9 cellular contexts compared by ENCODE assay signal in the genomic region with DNA sequence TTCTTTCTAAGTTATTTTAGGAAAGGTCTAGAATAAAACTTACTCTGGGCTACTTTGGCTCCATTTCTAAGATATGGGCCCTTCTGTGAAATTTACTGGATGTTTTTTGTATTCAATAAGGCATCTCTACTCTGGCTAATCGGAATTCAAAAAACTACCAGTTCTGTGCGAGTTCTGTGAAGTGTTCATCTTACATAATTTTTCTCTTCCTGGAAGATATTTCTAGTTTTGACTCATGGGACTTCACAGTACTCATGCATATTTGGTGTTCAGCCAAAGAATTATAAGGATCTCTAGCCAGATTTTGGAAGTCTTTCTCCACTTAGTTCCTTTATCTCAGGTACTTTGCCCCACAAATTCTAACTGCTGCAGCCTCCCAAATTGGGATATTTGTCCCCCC. TPM values are rescaled to one million over a fixed set of nuclear protein-coding genes. Genes with fewer than 3 reads are reported as not detected.
A peak's percentile ranks its signal among the peaks of the same experiment; 100 is the strongest.
DNase-seq lines count a peak whose midpoint lies in the region; ATAC-seq, FAIRE-seq and TF ChIP-seq lines count a peak whose summit lies in the region.
"Had no signal": no experiment of that assay in that cellular context is flagged by ENCODE, and none has a peak within 500 bp of the region (broad histone marks: within the 10 kb centered on the region; RNA-seq: fewer than 3 reads in every experiment).

No MANE protein-coding gene starts in this region.

- 85% methylated on average over 2 of the region's 2 CpGs for WGBS in smooth muscle cell (ENCODE audit: low lambda C conversion rate)

- no peak overlapping the region for H3K4me2 ChIP-seq in smooth muscle cell

- H3K36me3 ChIP-seq in smooth muscle cell (ENCODE audit: low read depth) = no peaks in the 10 kb centered on the region

- H3K27ac Mint-ChIP-seq in effector memory CD8-positive, alpha-beta T cell = peak overlapping the region; percentile 57 to 82

- no peak for TF ChIP-seq CTCF in smooth muscle cell (IDR thresholded peaks at IDR 0.05; ENCODE audit: borderline replicate concordance, insufficient read depth, poor library complexity, severe bottlenecking)

- TF ChIP-seq POLR2A in GM12892 (IDR thresholded peaks at IDR 0.05; ENCODE audit: low read depth, low read length) = no peak

- H3K9me3 ChIP-seq in smooth muscle cell (replicated peaks; ENCODE audit: low read depth) = no peaks in the 10 kb centered on the region

- H2AFZ ChIP-seq in smooth muscle cell (ENCODE audit: low read depth) = peak overlapping the region; percentile 59

- H3K27me3 Mint-ChIP-seq in effector memory CD8-positive, alpha-beta T cell = no peaks in the 10 kb centered on the region

- no peak overlapping the region for H3K4me3 ChIP-seq in smooth muscle cell

- H3K79me2 ChIP-seq in smooth muscle cell (ENCODE audit: low read depth) = no peaks in the 10 kb centered on the region

- H3K27me3 ChIP-seq in smooth muscle cell (ENCODE audit: low read depth) = no peaks in the 10 kb centered on the region

- H3K4me3 Mint-ChIP-seq in effector memory CD8-positive, alpha-beta T cell = peak overlapping the region in 1 of 2 donors; percentile 44

- peak; percentile 38 for FAIRE-seq in GM12892 (lab: Jason Lieb, UNC)

- H3K4me1 ChIP-seq in smooth muscle cell (ENCODE audit: low read depth) = no peaks in the 10 kb centered on the region

- H3K9me3 Mint-ChIP-seq in effector memory CD8-positive, alpha-beta T cell = no peaks in the 10 kb centered on the region

- H3F3A ChIP-seq in smooth muscle cell (ENCODE audit: low read depth) = no peaks in the 10 kb centered on the region

- DNase-seq in GM12892 (ENCODE audit: insufficient read length) (no peak), NCI-H226 (peak; percentile 61), smooth muscle cell (lab: John Stamatoyannopoulos, UW; ENCODE audit: unreplicated experiment) (no peak), NCI-H510A treated with DMSO at 0.1 percent for 48 hours (lab: John Stamatoyannopoulos, UW) (no peak)
- no peak for DNase-seq in effector memory CD8-positive, alpha-beta T cell
- DNase-seq: NCI-H1417 treated with DMSO at 0.1 percent for 48 hours had no signal

- no peaks in the 10 kb centered on the region for H4K20me1 ChIP-seq in smooth muscle cell (ENCODE audit: low read depth)

- H3K9ac ChIP-seq in smooth muscle cell (ENCODE audit: low read depth) = no peak overlapping the region

- peaks cover 5% of the 10 kb centered on the region for H3K36me3 Mint-ChIP-seq in effector memory CD8-positive, alpha-beta T cell (ENCODE audit: insufficient read depth)

- peaks cover 17 to 48% of the 10 kb centered on the region in 2 donors for H3K4me1 Mint-ChIP-seq in effector memory CD8-positive, alpha-beta T cell (ENCODE audit: low read depth in 2 of 2)

- no peak for ATAC-seq in effector memory CD8-positive, alpha-beta T cell (replicated peaks)
- ATAC-seq in HG03108 (IDR thresholded peaks at IDR 0.05; ENCODE audit: unreplicated experiment) (no peak), GM18907 (IDR thresholded peaks at IDR 0.05; ENCODE audit: unreplicated experiment) (no peak), HG02588 (IDR thresholded peaks at IDR 0.05; ENCODE audit: unreplicated experiment) (no peak)

- no peak overlapping the region for H3K27ac ChIP-seq in smooth muscle cell (ENCODE audit: low read depth)

RNA-seq across cellular contexts. Expression of a gene that starts 46.4 kb away (rescaled TPM):
- 140 TPM for polyA plus RNA-seq in GM12892 (2012; ENCODE audit: missing spikeins)
- 126 and 128 TPM in 2 replicates for total RNA-seq in smooth muscle cell
- 19.5 and 22.0 TPM in 2 replicates for polyA plus RNA-seq in smooth muscle cell
